ENCODE assay signal across 8 cellular contexts in the genomic region with DNA sequence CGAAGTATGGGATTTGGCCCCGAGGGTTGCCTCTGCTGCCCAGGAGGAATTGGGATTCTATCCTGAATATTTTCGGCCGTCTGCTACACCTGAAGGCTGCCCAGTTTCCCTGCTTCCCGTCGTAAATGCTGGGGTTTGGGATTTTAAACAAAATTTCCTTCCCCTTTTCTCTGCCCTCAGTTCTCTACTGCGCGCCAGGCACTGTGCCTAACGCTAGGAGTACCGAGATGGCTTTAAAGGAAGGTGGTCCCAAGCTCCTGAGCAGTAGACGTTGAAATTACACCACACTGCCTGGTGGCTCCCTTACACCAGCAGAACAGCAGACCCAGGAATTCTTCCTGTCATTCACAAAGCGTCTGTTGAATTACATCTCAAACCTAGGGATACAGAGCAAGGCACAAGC. TPM values are rescaled to one million over a fixed set of nuclear protein-coding genes. Genes with fewer than 3 reads are reported as not detected.
DNase-seq lines count a peak whose midpoint lies in the region; ATAC-seq and TF ChIP-seq lines count a peak whose summit lies in the region.
"Had no signal": no experiment of that assay in that cellular context is flagged by ENCODE, and none has a peak within 500 bp of the region (broad histone marks: within the 10 kb centered on the region; RNA-seq: fewer than 3 reads in every experiment).

No MANE protein-coding gene starts in this region.

- H3K27ac ChIP-seq in mesenchymal stem cell (ENCODE audit: low read length, poor library complexity, severe bottlenecking): no peak overlapping the region
- peak overlapping the region; percentile 82 for H3K27ac ChIP-seq in upper lobe of right lung

- H2BK5ac ChIP-seq in mesenchymal stem cell (ENCODE audit: low read depth, low read length, poor library complexity, severe bottlenecking): no peak overlapping the region

- no peak for TF ChIP-seq CTCF in upper lobe of right lung (IDR thresholded peaks at IDR 0.05)

- H2BK120ac ChIP-seq in mesenchymal stem cell (ENCODE audit: low read depth, low read length): no peak overlapping the region

- H2BK12ac ChIP-seq in mesenchymal stem cell (ENCODE audit: low read length in 2 of 2): no peak overlapping the region

- no peak overlapping the region for H3K4ac ChIP-seq in mesenchymal stem cell (ENCODE audit: low read depth in 1 of 2, low read length in 2 of 2)

- H3K4me1 ChIP-seq in mesenchymal stem cell (ENCODE audit: control insufficient read depth, insufficient read depth, low read depth, low read length): peaks cover 9% of the 10 kb centered on the region
- H3K4me1 ChIP-seq in upper lobe of right lung: peaks cover 21% of the 10 kb centered on the region

- H3K4me2 ChIP-seq in mesenchymal stem cell (ENCODE audit: low read length, poor library complexity, severe bottlenecking): peak overlapping the region; percentile 74

- peak overlapping the region; percentile 47 for H4K8ac ChIP-seq in mesenchymal stem cell (ENCODE audit: low read length)

- peak overlapping the region; percentile 77 for H3K27ac Mint-ChIP-seq in central memory CD8-positive, alpha-beta T cell (ENCODE audit: low read depth)

- H2BK15ac ChIP-seq in mesenchymal stem cell (ENCODE audit: low read depth, poor library complexity, severe bottlenecking): no peak overlapping the region

- H3K79me1 ChIP-seq in mesenchymal stem cell (replicated peaks; ENCODE audit: low read length, poor library complexity, severe bottlenecking): peaks cover 3% of the 10 kb centered on the region

- H3K36me3 Mint-ChIP-seq in central memory CD8-positive, alpha-beta T cell (ENCODE audit: insufficient read depth): peaks cover 12% of the 10 kb centered on the region

- H3K14ac ChIP-seq in mesenchymal stem cell (ENCODE audit: low read length in 2 of 2): no peak overlapping the region

- H2AFZ ChIP-seq in mesenchymal stem cell (ENCODE audit: low read depth, low read length): peak overlapping the region; percentile 68

- no peaks in the 10 kb centered on the region for H3K27me3 ChIP-seq in mesenchymal stem cell (ENCODE audit: control insufficient read depth in 1 of 2, insufficient read depth in 1 of 2, low read length in 2 of 2)
- H3K27me3 ChIP-seq in upper lobe of right lung: no peaks in the 10 kb centered on the region

- H3K36me3 ChIP-seq in mesenchymal stem cell (ENCODE audit: control insufficient read depth in 1 of 2, insufficient read depth in 2 of 2, low read depth in 1 of 2, low read length in 2 of 2) (peaks cover 5 to 25% of the 10 kb centered on the region in 2 experiments), upper lobe of right lung (peaks cover 10% of the 10 kb centered on the region)

- H3K18ac ChIP-seq in mesenchymal stem cell (ENCODE audit: low read depth in 1 of 2, low read length in 2 of 2): peak overlapping the region; percentile 37 to 56

- intact Hi-C loops in upper lobe of right lung (cut with DNase I): no loop called here

- H3K23ac ChIP-seq in mesenchymal stem cell (ENCODE audit: low read length in 2 of 2): peak overlapping the region in 1 of 2 experiments; percentile 24

- no peak overlapping the region for H2AK5ac ChIP-seq in mesenchymal stem cell (ENCODE audit: low read length, severe bottlenecking)

- H3K9me3 ChIP-seq in mesenchymal stem cell (ENCODE audit: control insufficient read depth, low read length): no peaks in the 10 kb centered on the region
- H3K9me3 ChIP-seq in upper lobe of right lung: no peaks in the 10 kb centered on the region

- peak overlapping the region; percentile 59 to 90 for H3K4me3 ChIP-seq in mesenchymal stem cell (ENCODE audit: insufficient read depth in 1 of 2, low read depth in 1 of 2, low read length in 2 of 2)
- H3K4me3 ChIP-seq in upper lobe of right lung: peak overlapping the region; percentile 83

- ATAC-seq in GM21381 (IDR thresholded peaks at IDR 0.05; ENCODE audit: unreplicated experiment): peak; percentile 12
- no peak for ATAC-seq in central memory CD8-positive, alpha-beta T cell (replicated peaks; ENCODE audit: extremely low read depth, poor library complexity, severe bottlenecking)
- ATAC-seq in upper lobe of right lung: no peak
- ATAC-seq in HG03571 (IDR thresholded peaks at IDR 0.05; ENCODE audit: unreplicated experiment): no peak

- H3K4me1 Mint-ChIP-seq in central memory CD8-positive, alpha-beta T cell: peaks cover 31% of the 10 kb centered on the region

- H3K9ac ChIP-seq in mesenchymal stem cell (ENCODE audit: low read length): peak overlapping the region; percentile 93

- H3K4me3 Mint-ChIP-seq in central memory CD8-positive, alpha-beta T cell: peak overlapping the region; percentile 88

- no peaks in the 10 kb centered on the region for H3K27me3 Mint-ChIP-seq in central memory CD8-positive, alpha-beta T cell

- H3K9me3 Mint-ChIP-seq in central memory CD8-positive, alpha-beta T cell: no peaks in the 10 kb centered on the region

- peak; percentile 29 for DNase-seq in NCI-H748 treated with DMSO at 0.1 percent for 48 hours (lab: John Stamatoyannopoulos, UW)
- no peak for DNase-seq in central memory CD8-positive, alpha-beta T cell (ENCODE audit: low spot score in 2 of 2)
- DNase-seq in mesenchymal stem cell: no peak
- no peak for DNase-seq in upper lobe of right lung
- DNase-seq in occipital lobe (lab: John Stamatoyannopoulos, UW): no peak

- no peak overlapping the region for H4K91ac ChIP-seq in mesenchymal stem cell (ENCODE audit: low read length)

- WGBS in mesenchymal stem cell: under 1% methylated on average over 11 of the region's 12 CpGs

RNA-seq across cellular contexts. Expression of a gene that starts 0.6 kb away (rescaled TPM):
- polyA plus RNA-seq in mesenchymal stem cell (2013, experiment 1 of 2): 25.1 TPM
- 24.5 TPM for polyA plus RNA-seq in mesenchymal stem cell (2013, experiment 2 of 2)
- total RNA-seq in upper lobe of right lung: 25.9 TPM
- total RNA-seq in occipital lobe: 19.7 TPM

RNA-seq across cellular contexts. Expression of a gene that starts 13.0 kb away (rescaled TPM):
- polyA plus RNA-seq in mesenchymal stem cell (2013, experiment 1 of 2): not detected
- polyA plus RNA-seq in mesenchymal stem cell (2013, experiment 2 of 2): not detected
- total RNA-seq in upper lobe of right lung (not detected), occipital lobe (not detected)
- total RNA-seq: activated CD8-positive, alpha-beta memory T cell treated with anti-CD3 and anti-CD28 coated beads for 36 hours had no signal
